In genomic region chr6:31922942-31923341, GRCh38 we compare ENCODE assay signal across 9 cellular contexts. TPM values are rescaled to one million over a fixed set of nuclear protein-coding genes. Genes with fewer than 3 reads are reported as not detected.
A peak's percentile ranks its signal among the peaks of the same experiment; 100 is the strongest.
DNase-seq lines count a peak whose midpoint lies in the region; ATAC-seq and TF ChIP-seq lines count a peak whose summit lies in the region.
"Had no signal": no experiment of that assay in that cellular context is flagged by ENCODE, and none has a peak within 500 bp of the region (broad histone marks: within the 10 kb centered on the region; RNA-seq: fewer than 3 reads in every experiment).

No MANE protein-coding gene starts in this region.

- H2BK5ac ChIP-seq in H9 (ENCODE audit: insufficient read length, low read length) = no peak overlapping the region

- H3K4me3 Mint-ChIP-seq in H9 = no peak overlapping the region; a peak in 1 of 5 replicates
- no peak overlapping the region for H3K4me3 Mint-ChIP-seq in activated CD8-positive, alpha-beta T cell treated with anti-CD3 and anti-CD28 coated beads, Interleukin-2, amount 10 ng/mL, durations not matched to agents 7 days and 5 days
- no peak overlapping the region for H3K4me3 Mint-ChIP-seq in naive thymus-derived CD8-positive, alpha-beta T cell

- no peaks in the 10 kb centered on the region for H3K79me1 ChIP-seq in H9 (ENCODE audit: insufficient read depth, low read depth, low read length, poor library complexity, severe bottlenecking)

- no CpG with 5 or more reads among the region's 5 CpGs for WGBS in H9 (ENCODE audit: extremely low coverage, insufficient read length, low lambda C conversion rate)

- H3K4me1 Mint-ChIP-seq in H9 = 0 out of 4 replicates have a peak, but pooled peaks cover 0 to 2% of the 10 kb centered on the region in 2 experiments
- no peaks in the 10 kb centered on the region for H3K4me1 Mint-ChIP-seq in activated CD8-positive, alpha-beta T cell treated with anti-CD3 and anti-CD28 coated beads, Interleukin-2, amount 10 ng/mL, durations not matched to agents 7 days and 5 days (ENCODE audit: low read depth)
- no peaks in the 10 kb centered on the region for H3K4me1 Mint-ChIP-seq in naive thymus-derived CD8-positive, alpha-beta T cell

- peak; percentile 61 for TF ChIP-seq CTCF in H9 (conservative IDR thresholded peaks at IDR 0.05)

- no peak overlapping the region for H3K4ac ChIP-seq in H9 (ENCODE audit: low read depth, low read length)

- H3K27me3 Mint-ChIP-seq in H9 (ENCODE audit: low read depth) = peaks cover 8% of the 10 kb centered on the region
- H3K27me3 Mint-ChIP-seq in activated CD8-positive, alpha-beta T cell treated with anti-CD3 and anti-CD28 coated beads, Interleukin-2, amount 10 ng/mL, durations not matched to agents 7 days and 5 days (ENCODE audit: low read depth) = peaks cover 2% of the 10 kb centered on the region
- H3K27me3 Mint-ChIP-seq in naive thymus-derived CD8-positive, alpha-beta T cell = peaks cover 0 to 8% (median 0%) of the 10 kb centered on the region in 5 donors

- no peaks in the 10 kb centered on the region for H3K36me3 Mint-ChIP-seq in H9 (ENCODE audit: insufficient read depth in 1 of 3, low read depth in 3 of 3)
- H3K36me3 Mint-ChIP-seq in activated CD8-positive, alpha-beta T cell treated with anti-CD3 and anti-CD28 coated beads, Interleukin-2, amount 10 ng/mL, durations not matched to agents 7 days and 5 days (ENCODE audit: low read depth) = no peaks in the 10 kb centered on the region
- H3K36me3 Mint-ChIP-seq in naive thymus-derived CD8-positive, alpha-beta T cell = no peaks in the 10 kb centered on the region

- H2BK12ac ChIP-seq in H9 (ENCODE audit: insufficient read length, low read depth, low read length) = no peak overlapping the region

- H3K18ac ChIP-seq in H9 (ENCODE audit: insufficient read length, low read depth, low read length) = no peak overlapping the region

- no peaks in the 10 kb centered on the region for H3K27me3 ChIP-seq in H9 (ENCODE audit: insufficient read depth, low read length)

- CTCF ChIA-PET in activated CD8-positive, alpha-beta T cell treated with anti-CD3 and anti-CD28 coated beads, Interleukin-2, amount 10 ng/mL, durations not matched to agents 7 days and 5 days (lab: Charles Lee) = interaction anchor here (0.9 to 1.8 kb wide), 7 partner anchors 25 to 261 kb away, joined by 3 to 4 read pairs (median 3); partner anchors contain the start of gene NEU1

- no peak overlapping the region for H3K23ac ChIP-seq in H9 (ENCODE audit: insufficient read length, low read depth, low read length)

- H3K14ac ChIP-seq in H9 (ENCODE audit: insufficient read depth, low read length) = no peak overlapping the region

- H2AK5ac ChIP-seq in H9 (ENCODE audit: insufficient read length, low read length) = no peak overlapping the region

- no peaks in the 10 kb centered on the region for H3K79me2 ChIP-seq in H9 (ENCODE audit: insufficient read depth, low read length)

- no peak overlapping the region; a peak in 1 of 7 replicates for H3K27ac Mint-ChIP-seq in H9
- H3K27ac Mint-ChIP-seq in activated CD8-positive, alpha-beta T cell treated with anti-CD3 and anti-CD28 coated beads, Interleukin-2, amount 10 ng/mL, durations not matched to agents 7 days and 5 days = no peak overlapping the region
- H3K27ac Mint-ChIP-seq in naive thymus-derived CD8-positive, alpha-beta T cell = no peak overlapping the region

- H3K4me2 ChIP-seq in H9 (ENCODE audit: insufficient read depth, insufficient read length, low read length) = no peak overlapping the region

- no peak overlapping the region for H4K91ac ChIP-seq in H9 (ENCODE audit: insufficient read length, low read depth, low read length)

- H4K8ac ChIP-seq in H9 (replicated peaks; ENCODE audit: insufficient read length, low read depth, low read length) = no peak overlapping the region

- peak overlapping the region; percentile 14 for H3K9ac ChIP-seq in H9 (ENCODE audit: extremely low read depth, insufficient read length, low read length)

- peak; percentile 35 for DNase-seq in NCI-H2107 treated with DMSO at 0.1 percent for 48 hours (lab: John Stamatoyannopoulos, UW; ENCODE audit: unreplicated experiment)
- no peak for DNase-seq in NCI-H2107 (lab: John Stamatoyannopoulos, UW)
- DNase-seq in H9 = no peak
- DNase-seq in activated CD8-positive, alpha-beta T cell treated with anti-CD3 and anti-CD28 coated beads, Interleukin-2, amount 10 ng/mL, durations not matched to agents 7 days and 5 days = peak; percentile 42
- peak in 4 of 10 donors; percentile 10 to 21 (median 16) for DNase-seq in naive thymus-derived CD8-positive, alpha-beta T cell
- DNase-seq: NCI-H2081 treated with DMSO at 0.1 percent for 48 hours had no signal

- H4K20me1 ChIP-seq in H9 (ENCODE audit: control insufficient read depth, insufficient read depth, insufficient read length) = no peaks in the 10 kb centered on the region

- no peak overlapping the region for H2BK15ac ChIP-seq in H9 (ENCODE audit: low read depth, low read length)

- H3K56ac ChIP-seq in H9 (ENCODE audit: insufficient read length, low read depth, low read length) = no peak overlapping the region

- no peak overlapping the region for H3K27ac ChIP-seq in H9 (ENCODE audit: insufficient read length, low read depth, low read length)

- no peak overlapping the region for H2BK20ac ChIP-seq in H9 (ENCODE audit: low read depth, low read length, poor library complexity, severe bottlenecking)

- no peak overlapping the region for H2BK120ac ChIP-seq in H9 (ENCODE audit: low read depth, low read length, poor library complexity, severe bottlenecking)

- no peaks in the 10 kb centered on the region; a peak in 2 of 5 replicates for H3K9me3 Mint-ChIP-seq in H9
- no peaks in the 10 kb centered on the region for H3K9me3 Mint-ChIP-seq in activated CD8-positive, alpha-beta T cell treated with anti-CD3 and anti-CD28 coated beads, Interleukin-2, amount 10 ng/mL, durations not matched to agents 7 days and 5 days (ENCODE audit: insufficient read depth)
- no peaks in the 10 kb centered on the region for H3K9me3 Mint-ChIP-seq in naive thymus-derived CD8-positive, alpha-beta T cell

- POLR2A ChIA-PET in activated CD8-positive, alpha-beta T cell treated with anti-CD3 and anti-CD28 coated beads, Interleukin-2, amount 10 ng/mL, durations not matched to agents 7 days and 5 days (lab: Charles Lee) = interaction anchor here (1.2 kb wide), 1 partner anchor 17 kb away, joined by 3 read pairs; no protein-coding TSS in a partner anchor
- POLR2A ChIA-PET in naive thymus-derived CD8-positive, alpha-beta T cell (lab: Charles Lee) = no interaction called here

- H4K5ac ChIP-seq in H9 (ENCODE audit: insufficient read length, low read depth, low read length) = no peak overlapping the region

- H3T11ph ChIP-seq in H9 (ENCODE audit: low read length) = no peak overlapping the region

- no peak for ATAC-seq in activated CD8-positive, alpha-beta T cell treated with anti-CD3 and anti-CD28 coated beads, Interleukin-2, amount 10 ng/mL, durations not matched to agents 7 days and 5 days
- ATAC-seq in naive thymus-derived CD8-positive, alpha-beta T cell = peak; percentile 32 to 53
- no peak for ATAC-seq in HG03565 (IDR thresholded peaks at IDR 0.05; ENCODE audit: unreplicated experiment)
- no peak for ATAC-seq in HG03378 (IDR thresholded peaks at IDR 0.05; ENCODE audit: unreplicated experiment)
- no peak for ATAC-seq in HG03469 (IDR thresholded peaks at IDR 0.05; ENCODE audit: unreplicated experiment)

- no peaks in the 10 kb centered on the region for H3K23me2 ChIP-seq in H9 (ENCODE audit: insufficient read length, low read depth, low read length, poor library complexity, severe bottlenecking)

- H3K4me1 ChIP-seq in H9 (ENCODE audit: insufficient read depth, low read length) = no peaks in the 10 kb centered on the region

- no peaks in the 10 kb centered on the region for H3K9me3 ChIP-seq in H9 (ENCODE audit: control insufficient read depth, low read depth, low read length)

- H2AFZ ChIP-seq in H9 (ENCODE audit: low read length) = no peak overlapping the region

RNA-seq across cellular contexts. Expression of gene C2, which starts 4.6 kb away (rescaled TPM):
- 0.66 and 0.86 TPM in 2 replicates for total RNA-seq in H9 (2021)
- under 1 TPM; 0.26 to 0.87 TPM for total RNA-seq in activated CD8-positive, alpha-beta T cell treated with anti-CD3 and anti-CD28 coated beads, Interleukin-2, amount 10 ng/mL, durations not matched to agents 7 days and 5 days
- 1 to 10 TPM; 3.8 to 4.3 TPM for total RNA-seq in naive thymus-derived CD8-positive, alpha-beta T cell
- polyA plus RNA-seq in naive thymus-derived CD8-positive, alpha-beta T cell = not detected

RNA-seq across cellular contexts. Expression of gene ZBTB12, which starts 21.1 kb away (rescaled TPM):
- total RNA-seq in H9 (2021) = 31.0 and 32.7 TPM in 2 replicates
- 1 to 10 TPM; 1.6 to 1.8 TPM for total RNA-seq in activated CD8-positive, alpha-beta T cell treated with anti-CD3 and anti-CD28 coated beads, Interleukin-2, amount 10 ng/mL, durations not matched to agents 7 days and 5 days
- total RNA-seq in naive thymus-derived CD8-positive, alpha-beta T cell = 1 to 10 TPM; 3.1 to 3.7 TPM
- not detected for polyA plus RNA-seq in naive thymus-derived CD8-positive, alpha-beta T cell

RNA-seq across cellular contexts. Expression of gene CFB, which starts 23.0 kb away (rescaled TPM):
- 0.31 and 0.39 TPM in 2 replicates for total RNA-seq in H9 (2021)
- total RNA-seq in activated CD8-positive, alpha-beta T cell treated with anti-CD3 and anti-CD28 coated beads, Interleukin-2, amount 10 ng/mL, durations not matched to agents 7 days and 5 days = under 1 TPM in 1 of 2 experiments, not detected in 1; 0.58 TPM
- 1 to 10 TPM; 1.0 to 1.4 TPM for total RNA-seq in naive thymus-derived CD8-positive, alpha-beta T cell
- polyA plus RNA-seq in naive thymus-derived CD8-positive, alpha-beta T cell = under 1 TPM in 2 of 3 donors, not detected in 1; 0.22 to 0.61 TPM

RNA-seq across cellular contexts. Expression of gene EHMT2, which starts 25.4 kb away (rescaled TPM):
- total RNA-seq in H9 (2021) = 121 and 124 TPM in 2 replicates
- 10 to 100 TPM; 70.1 to 72.3 TPM for total RNA-seq in activated CD8-positive, alpha-beta T cell treated with anti-CD3 and anti-CD28 coated beads, Interleukin-2, amount 10 ng/mL, durations not matched to agents 7 days and 5 days
- 10 to 100 TPM; 77.1 to 81.8 TPM for total RNA-seq in naive thymus-derived CD8-positive, alpha-beta T cell
- 10 to 100 TPM; 37.3 to 57.9 (median 43.0) TPM for polyA plus RNA-seq in naive thymus-derived CD8-positive, alpha-beta T cell

RNA-seq across cellular contexts. Expression of gene NELFE, which starts 35.8 kb away (rescaled TPM):
- 90.8 and 91.4 TPM in 2 replicates for total RNA-seq in H9 (2021)
- total RNA-seq in activated CD8-positive, alpha-beta T cell treated with anti-CD3 and anti-CD28 coated beads, Interleukin-2, amount 10 ng/mL, durations not matched to agents 7 days and 5 days = 10 to 100 TPM; 67.1 to 70.8 TPM
- total RNA-seq in naive thymus-derived CD8-positive, alpha-beta T cell = 10 to 100 TPM; 41.7 to 45.1 TPM
- 10 to 100 TPM; 55.9 to 68.6 (median 66.4) TPM for polyA plus RNA-seq in naive thymus-derived CD8-positive, alpha-beta T cell

Comparison
In these comparisons a context has a peak if more than half of its experiments do, and no peak if none do; other contexts are left out.
1. DNase-seq: peak in NCI-H2107 treated with DMSO at 0.1 percent for 48 hours (single experiment) and activated CD8-positive, alpha-beta T cell treated with anti-CD3 and anti-CD28 coated beads, Interleukin-2, amount 10 ng/mL, durations not matched to agents 7 days and 5 days (single experiment); none in NCI-H2107 (single experiment) and H9 (single experiment).
2. ATAC-seq: peak in naive thymus-derived CD8-positive, alpha-beta T cell (2 of 2); none in activated CD8-positive, alpha-beta T cell treated with anti-CD3 and anti-CD28 coated beads, Interleukin-2, amount 10 ng/mL, durations not matched to agents 7 days and 5 days (single experiment), HG03565 (single experiment), HG03378 (single experiment) and HG03469 (single experiment).